In the genomic region with DNA sequence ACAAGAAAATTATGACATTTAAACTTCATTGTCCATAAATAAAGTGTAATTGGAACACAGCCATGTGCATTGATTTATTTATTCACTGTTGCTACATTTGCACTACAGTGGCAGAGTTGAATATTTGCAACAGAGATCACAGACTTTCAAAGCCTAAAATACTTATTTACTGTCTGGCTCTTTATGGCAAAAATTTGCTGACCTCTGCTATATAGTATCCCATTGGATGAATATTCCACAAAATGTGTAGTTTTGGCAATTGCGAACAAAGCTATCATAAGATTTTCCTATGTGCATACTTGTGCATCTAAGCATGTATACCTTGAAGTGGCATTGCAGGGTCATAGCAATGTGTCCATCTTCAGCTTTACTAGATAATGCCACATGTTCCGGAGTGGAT, we compare ENCODE assay signal across 29 cellular contexts. TPM values are rescaled to one million over a fixed set of nuclear protein-coding genes. Genes with fewer than 3 reads are reported as not detected.
A peak's percentile ranks its signal among the peaks of the same experiment; 100 is the strongest.
DNase-seq lines count a peak whose midpoint lies in the region; ATAC-seq, FAIRE-seq and TF ChIP-seq lines count a peak whose summit lies in the region.
"Had no signal": no experiment of that assay in that cellular context is flagged by ENCODE, and none has a peak within 500 bp of the region (broad histone marks: within the 10 kb centered on the region; RNA-seq: fewer than 3 reads in every experiment).

No MANE protein-coding gene starts in this region.

- TF ChIP-seq POLR2A in HepG2 (IDR thresholded peaks at IDR 0.05; ENCODE audit: insufficient read depth in 1 of 2, low read depth in 2 of 2, low read length in 2 of 2) (no peak), right lobe of liver (IDR thresholded peaks at IDR 0.05) (no peak), K562 (conservative IDR thresholded peaks at IDR 0.05) (no peak)

- H4K20me1 ChIP-seq in HepG2 (ENCODE audit: insufficient read depth, low read length), result no peaks in the 10 kb centered on the region
- H4K20me1 ChIP-seq in SK-N-SH (ENCODE audit: insufficient read depth), result peaks cover 88% of the 10 kb centered on the region
- no peaks in the 10 kb centered on the region for H4K20me1 ChIP-seq in K562 (replicated peaks; ENCODE audit: control insufficient read depth, insufficient read depth, low read length)
- H4K20me1 ChIP-seq: BLaER1 had no signal

- CTCF ChIA-PET in HepG2 (lab: Yijun Ruan, JAX; ENCODE audit: low intra/inter-chr PET ratio, low total read pairs), result no interaction called here
- CTCF ChIA-PET in SK-N-SH (lab: Yijun Ruan, JAX), result no interaction called here
- CTCF ChIA-PET in K562 (lab: Yijun Ruan, JAX; ENCODE audit: low intra/inter-chr PET ratio), result no interaction called here

- no peak overlapping the region for H3K4me3 Mint-ChIP-seq in nephron
- H3K4me3 Mint-ChIP-seq: CD14-positive monocyte; CD4-positive, alpha-beta memory T cell; CD4-positive, CD25-positive, alpha-beta regulatory T cell; CD8-positive, alpha-beta memory T cell had no signal

- H3K79me2 ChIP-seq in HepG2 (ENCODE audit: insufficient read depth, low read length), result no peaks in the 10 kb centered on the region
- H3K79me2 ChIP-seq in SK-N-SH (ENCODE audit: insufficient read depth), result peaks cover 100% of the 10 kb centered on the region
- H3K79me2 ChIP-seq in K562 (ENCODE audit: control insufficient read depth, insufficient read depth, low read length), result no peaks in the 10 kb centered on the region

- H3K9me3 ChIP-seq in HepG2 (ENCODE audit: low read length) (no peaks in the 10 kb centered on the region), right lobe of liver (no peaks in the 10 kb centered on the region), SK-N-SH (no peaks in the 10 kb centered on the region), K562 (replicated peaks; ENCODE audit: control insufficient read depth, insufficient read depth, low read depth, low read length) (no peaks in the 10 kb centered on the region)
- H3K9me3 ChIP-seq: BE2C, BLaER1 had no signal

- H3K27ac Mint-ChIP-seq in nephron, result peak overlapping the region; percentile 17 to 85 (median 24)
- H3K27ac Mint-ChIP-seq: CD14-positive monocyte; CD4-positive, alpha-beta memory T cell; CD4-positive, CD25-positive, alpha-beta regulatory T cell; CD8-positive, alpha-beta memory T cell had no signal

- H3K9me3 Mint-ChIP-seq in nephron, result no peaks in the 10 kb centered on the region

- no peaks in the 10 kb centered on the region for H3K4me1 ChIP-seq in HepG2 (ENCODE audit: insufficient read depth, low read length)
- no peaks in the 10 kb centered on the region for H3K4me1 ChIP-seq in right lobe of liver
- H3K4me1 ChIP-seq in SK-N-SH (ENCODE audit: control insufficient read depth in 1 of 2, insufficient read depth in 2 of 2, low read depth in 1 of 2, low read length in 1 of 2), result peaks cover 0 to 7% of the 10 kb centered on the region in 2 experiments; a peak in 1 of 4 replicates
- H3K4me1 ChIP-seq in K562 (replicated peaks in 1 of 2; ENCODE audit: control insufficient read depth in 2 of 2, insufficient read depth in 2 of 2, low read length in 2 of 2), result no peaks in the 10 kb centered on the region
- H3K4me1 ChIP-seq: BE2C, BLaER1 had no signal

- TF ChIP-seq RAD21 in HepG2 (CRISPR knock-in tag; IDR thresholded peaks at IDR 0.05) (no peak), SK-N-SH (IDR thresholded peaks at IDR 0.05; ENCODE audit: low read length) (no peak), K562 (CRISPR knock-in tag; conservative IDR thresholded peaks at IDR 0.05 in 1 of 2, IDR thresholded peaks at IDR 0.05 in 1 of 2) (no peak)

- TF ChIP-seq CTCF in HepG2 (CRISPR knock-in tag; IDR thresholded peaks at IDR 0.05), result no peak
- no peak for TF ChIP-seq CTCF in right lobe of liver (IDR thresholded peaks at IDR 0.05)
- no peak for TF ChIP-seq CTCF in SK-N-SH (IDR thresholded peaks at IDR 0.05)
- no peak for TF ChIP-seq CTCF in K562 (IDR thresholded peaks at IDR 0.05 in 2 of 3, conservative IDR thresholded peaks at IDR 0.05 in 1 of 3; ENCODE audit: insufficient read depth in 2 of 3, low read depth in 1 of 3, low read length in 3 of 3)
- no peak for TF ChIP-seq CTCF in nephron (IDR thresholded peaks at IDR 0.05; ENCODE audit: unreplicated experiment in 3 of 3)

- H3K9me1 ChIP-seq in K562 (ENCODE audit: control insufficient read depth, insufficient read depth, low read length), result no peaks in the 10 kb centered on the region

- H3K4me2 ChIP-seq in HepG2 (ENCODE audit: low read depth, low read length), result no peak overlapping the region
- peak overlapping the region; percentile 35; the same call in 1 of the 2 replicates for H3K4me2 ChIP-seq in SK-N-SH
- no peak overlapping the region for H3K4me2 ChIP-seq in K562 (ENCODE audit: insufficient read depth, low read length)
- H3K4me2 ChIP-seq: BLaER1 had no signal

- intact Hi-C loops in HepG2 (cut with micrococcal nuclease; ENCODE audit: unreplicated experiment) (no loop called here), right lobe of liver (cut with DNase I) (no loop called here), K562 (cut with micrococcal nuclease) (no loop called here)

- H3K27ac ChIP-seq in HepG2 (ENCODE audit: extremely low read length, insufficient read depth, low read length), result no peak overlapping the region
- no peak overlapping the region for H3K27ac ChIP-seq in right lobe of liver
- peak overlapping the region in 1 of 2 experiments; percentile 33; a peak in 1 of 4 replicates for H3K27ac ChIP-seq in SK-N-SH (ENCODE audit: low read depth in 2 of 2, low read length in 1 of 2)
- H3K27ac ChIP-seq in K562 (ENCODE audit: extremely low read depth, low read depth, low read length), result no peak overlapping the region
- H3K27ac ChIP-seq: 22Rv1, BLaER1 had no signal

- TF ChIP-seq EP300 in HepG2 (IDR thresholded peaks at IDR 0.05; ENCODE audit: low read depth in 2 of 2, low read length in 2 of 2) (no peak), HepG2 (CRISPR knock-in tag; IDR thresholded peaks at IDR 0.05; ENCODE audit: borderline replicate concordance) (no peak), SK-N-SH (IDR thresholded peaks at IDR 0.05; ENCODE audit: borderline replicate concordance in 1 of 2, low read depth in 1 of 2, low read length in 1 of 2) (no peak), K562 (IDR thresholded peaks at IDR 0.05; ENCODE audit: low read length) (no peak)

- no peaks in the 10 kb centered on the region for H3K9me2 ChIP-seq in SK-N-SH

- no peak overlapping the region for H3K9ac ChIP-seq in HepG2 (ENCODE audit: insufficient read depth, low read depth, low read length)
- H3K9ac ChIP-seq in SK-N-SH, result no peak overlapping the region
- no peak overlapping the region for H3K9ac ChIP-seq in K562 (ENCODE audit: insufficient read depth in 1 of 2, low read depth in 2 of 2, low read length in 2 of 2)
- H3K9ac ChIP-seq: BLaER1 had no signal

- ATAC-seq in HepG2, result no peak
- ATAC-seq in right lobe of liver, result no peak
- no peak for ATAC-seq in K562
- no peak for ATAC-seq in GM18870 (IDR thresholded peaks at IDR 0.05; ENCODE audit: unreplicated experiment)
- no peak for ATAC-seq in HG03432 (IDR thresholded peaks at IDR 0.05; ENCODE audit: unreplicated experiment)
- ATAC-seq: GM12878 had no signal

- H3K27me3 ChIP-seq in HepG2 (ENCODE audit: control insufficient read depth in 1 of 2, insufficient read depth in 2 of 2, low read length in 2 of 2), result no peaks in the 10 kb centered on the region
- H3K27me3 ChIP-seq in right lobe of liver, result no peaks in the 10 kb centered on the region
- no peaks in the 10 kb centered on the region for H3K27me3 ChIP-seq in SK-N-SH (ENCODE audit: insufficient read depth)
- no peaks in the 10 kb centered on the region for H3K27me3 ChIP-seq in K562 (ENCODE audit: control insufficient read depth in 2 of 2, insufficient read depth in 2 of 2, low read length in 2 of 2)
- H3K27me3 ChIP-seq: BE2C, BLaER1 had no signal

- no peaks in the 10 kb centered on the region for H3K27me3 Mint-ChIP-seq in nephron (ENCODE audit: low read depth)
- H3K27me3 Mint-ChIP-seq: CD4-positive, CD25-positive, alpha-beta regulatory T cell; CD8-positive, alpha-beta memory T cell had no signal

- BruUV-seq in HepG2 (replicated peaks; lab: Mats Ljungman, UMichigan) (no TSS peak), K562 (replicated peaks; lab: Mats Ljungman, UMichigan) (no TSS peak)

- in situ Hi-C loops in HepG2 (cut with HindIII; ENCODE audit: extremely low pct_ligation_motif_present, low pct_unique_long_range_greater_than_20kb) (no loop called here), K562 (cut with MboI) (no loop called here)

- peaks cover 53% of the 10 kb centered on the region for H3F3A ChIP-seq in SK-N-SH (replicated peaks; ENCODE audit: insufficient read depth)

- DNase-seq in HepG2 (ENCODE audit: low spot score) (no peak), right lobe of liver (no peak), SK-N-SH (no peak), K562 (ENCODE audit: extremely low read depth in 1 of 4, low spot score in 3 of 4) (no peak)
- no peak for DNase-seq in activated CD4-positive, alpha-beta T cell treated with anti-CD3 and anti-CD28 coated beads, Interleukin-2, amount 50 U/mL, for 4 hours
- DNase-seq: ACHN; BE2C; C1 segment of cervical spinal cord; CD4-positive, alpha-beta memory T cell; CD4-positive, CD25-positive, alpha-beta regulatory T cell; CD8-positive, alpha-beta memory T cell; COR-L47; DMS 273 treated with DMSO at 0.1 percent for 48 hours; DMS153; DMS53; DMS79; DND-41; EL; GDM1 had no signal

- H3K4me1 Mint-ChIP-seq in nephron, result peaks cover 8% of the 10 kb centered on the region
- H3K4me1 Mint-ChIP-seq: CD14-positive monocyte; CD4-positive, alpha-beta memory T cell; CD4-positive, CD25-positive, alpha-beta regulatory T cell; CD8-positive, alpha-beta memory T cell had no signal

- H3K36me3 Mint-ChIP-seq in nephron (ENCODE audit: low read depth), result no peaks in the 10 kb centered on the region
- H3K36me3 Mint-ChIP-seq: CD14-positive monocyte; CD4-positive, alpha-beta memory T cell; CD4-positive, CD25-positive, alpha-beta regulatory T cell; CD8-positive, alpha-beta memory T cell had no signal

- no peaks in the 10 kb centered on the region for H3K36me3 ChIP-seq in HepG2 (replicated peaks in 1 of 2; ENCODE audit: control insufficient read depth in 1 of 2, insufficient read depth in 2 of 2, low read length in 2 of 2)
- no peaks in the 10 kb centered on the region for H3K36me3 ChIP-seq in right lobe of liver
- peaks cover 5 to 78% of the 10 kb centered on the region in 2 experiments for H3K36me3 ChIP-seq in SK-N-SH (replicated peaks in 1 of 2; ENCODE audit: control insufficient read depth in 1 of 2, insufficient read depth in 2 of 2, low read length in 1 of 2)
- no peaks in the 10 kb centered on the region for H3K36me3 ChIP-seq in K562 (ENCODE audit: control insufficient read depth, insufficient read depth, low read length)
- H3K36me3 ChIP-seq: BE2C, BLaER1 had no signal

- no peak for FAIRE-seq in HepG2 (lab: Jason Lieb, UNC)
- FAIRE-seq in K562 (lab: Jason Lieb, UNC), result no peak
- FAIRE-seq: GM12878, GM12892 had no signal

- H3K4me3 ChIP-seq in HepG2 (replicated peaks in 1 of 3; ENCODE audit: insufficient read depth in 1 of 3, low read depth in 2 of 3, low read length in 3 of 3), result no peak overlapping the region
- no peak overlapping the region for H3K4me3 ChIP-seq in right lobe of liver
- peak overlapping the region in 1 of 2 experiments; percentile 19; a peak in 1 of 4 replicates for H3K4me3 ChIP-seq in SK-N-SH (ENCODE audit: low read depth in 2 of 2, low read length in 1 of 2)
- H3K4me3 ChIP-seq in K562, result no peak overlapping the region
- H3K4me3 ChIP-seq: BLaER1, GM12878 had no signal

- H2AFZ ChIP-seq in HepG2 (ENCODE audit: low read length), result no peak overlapping the region
- no peak overlapping the region for H2AFZ ChIP-seq in SK-N-SH (ENCODE audit: low read depth)
- H2AFZ ChIP-seq in K562 (ENCODE audit: low read depth, low read length), result no peak overlapping the region

- POLR2A ChIA-PET in HepG2 (lab: Yijun Ruan, JAX) (no interaction called here), SK-N-SH (lab: Yijun Ruan, JAX) (no interaction called here), K562 (lab: Yijun Ruan, JAX) (no interaction called here)

- WGBS in HepG2 (ENCODE audit: low lambda C conversion rate), result 9% methylated on average over 2 of the region's 2 CpGs
- 78% methylated on average over 1 of the region's 2 CpGs for WGBS in right lobe of liver (ENCODE audit: insufficient coverage, low coverage, low lambda C conversion rate, missing lambda C conversion rate)
- WGBS in SK-N-SH (ENCODE audit: low lambda C conversion rate), result 82% methylated on average over 2 of the region's 2 CpGs
- WGBS in K562 (ENCODE audit: insufficient coverage, low coverage, missing lambda C conversion rate), result 3% methylated on average over 2 of the region's 2 CpGs

RNA-seq across cellular contexts. Expression of a gene that starts 32.1 kb away (rescaled TPM):
- total RNA-seq in HepG2 (2016; rRNA removed; fragmentation: Illumina TruSeq; extraction: Trizol), result not detected in 2 replicates
- total RNA-seq in HepG2 (2016; cell fraction: cytosol; rRNA removed; fragmentation: Illumina TruSeq; extraction: Trizol; ENCODE audit: low read depth), result not detected in 2 replicates
- total RNA-seq in HepG2 (2016; cell fraction: insoluble cytoplasmic fraction; rRNA removed; fragmentation: Illumina TruSeq; extraction: Trizol), result not detected in 2 replicates
- not detected in 2 replicates for total RNA-seq in HepG2 (2016; cell fraction: membrane; rRNA removed; fragmentation: Illumina TruSeq; extraction: Trizol)
- not detected in 2 replicates for total RNA-seq in HepG2 (2016; cell fraction: nucleus; rRNA removed; fragmentation: Illumina TruSeq; extraction: Trizol)
- not detected in 2 replicates for polyA plus RNA-seq in HepG2 (2011; rRNA removed)
- not detected in 2 replicates for polyA plus RNA-seq in HepG2 (2011; cell fraction: cytosol; rRNA removed)
- polyA plus RNA-seq in HepG2 (2011; cell fraction: nucleus; rRNA removed), result not detected in 2 replicates
- not detected in 2 replicates for polyA plus RNA-seq in HepG2 (2012)
- polyA plus RNA-seq in HepG2 (2016; cell fraction: cytosol; fragmentation: Illumina TruSeq; extraction: Trizol; ENCODE audit: low read depth), result not detected in 2 replicates
- polyA plus RNA-seq in HepG2 (2016; cell fraction: insoluble cytoplasmic fraction; fragmentation: Illumina TruSeq; extraction: Trizol; ENCODE audit: low read depth), result not detected in 2 replicates
- polyA plus RNA-seq in HepG2 (2016; cell fraction: membrane; fragmentation: Illumina TruSeq; extraction: Trizol; ENCODE audit: low read depth), result not detected in 2 replicates
- not detected in 2 replicates for polyA plus RNA-seq in HepG2 (2016; cell fraction: nucleus; fragmentation: Illumina TruSeq; extraction: Trizol; ENCODE audit: insufficient read depth, low read depth)
- 0.12 TPM in 1 of 2 replicates, not detected in the other for polyA minus RNA-seq in HepG2 (2011; rRNA and poly(A)+ RNA removed; ENCODE audit: low replicate concordance)
- not detected in 2 replicates for polyA minus RNA-seq in HepG2 (2011; cell fraction: cytosol; rRNA and poly(A)+ RNA removed)
- not detected in 2 replicates for polyA minus RNA-seq in HepG2 (2011; cell fraction: nucleus; rRNA and poly(A)+ RNA removed)
- under 1 TPM in 5 of 6 experiments, not detected in 1; 0.07 to 0.31 (median 0.14) TPM for total RNA-seq in right lobe of liver
- 48.7 and 49.9 TPM in 2 replicates for polyA plus RNA-seq in SK-N-SH (2012; rRNA removed)
- 36.6 and 44.8 TPM in 2 replicates for polyA plus RNA-seq in SK-N-SH (2012; cell fraction: cytosol; rRNA removed)
- 23.7 and 33.6 TPM in 2 replicates for polyA plus RNA-seq in SK-N-SH (2012; cell fraction: nucleus; rRNA removed)
- total RNA-seq in K562 (2011; cell fraction: chromatin; rRNA removed; ENCODE audit: low replicate concordance), result not detected in 2 replicates
- total RNA-seq in K562 (2011; cell fraction: nucleolus; rRNA removed), result not detected in 2 replicates
- total RNA-seq in K562 (2011; cell fraction: nucleoplasm; rRNA removed), result 0.22 TPM in 1 of 2 replicates, not detected in the other
- 0.04 and 0.14 TPM in 2 replicates for total RNA-seq in K562 (2014; rRNA removed)
- total RNA-seq in K562 (2014; rRNA removed; fragmentation: Illumina TruSeq; extraction: Trizol), result not detected in 2 replicates
- total RNA-seq in K562 (2015; rRNA removed; fragmentation: Illumina TruSeq; extraction: Trizol), result 0.07 TPM in 1 of 2 replicates, not detected in the other
- total RNA-seq in K562 (2021), result 0.09 and 0.13 TPM in 2 replicates
- not detected in 2 replicates for polyA plus RNA-seq in K562 (2011; rRNA removed)
- polyA plus RNA-seq in K562 (2011; cell fraction: cytosol; rRNA removed), result not detected in 2 replicates
- not detected in 2 replicates for polyA plus RNA-seq in K562 (2011; cell fraction: nucleus; rRNA removed)
- 0.03 and 0.15 TPM in 2 replicates for polyA plus RNA-seq in K562 (2012)
- not detected in 2 replicates for polyA plus RNA-seq in K562 (2014; fragmentation: Illumina TruSeq; extraction: Trizol)
- not detected for polyA plus RNA-seq in K562 (2014; fragmentation: Nextera tagmentation; extraction: Ambion mirVana)
- 0.03 TPM in 1 of 2 replicates, not detected in the other for polyA plus RNA-seq in K562 (2014; rRNA removed)
- polyA minus RNA-seq in K562 (2011; rRNA and poly(A)+ RNA removed), result not detected in 2 replicates
- not detected in 2 replicates for polyA minus RNA-seq in K562 (2011; cell fraction: cytosol; rRNA and poly(A)+ RNA removed)
- not detected in 2 replicates for polyA minus RNA-seq in K562 (2011; cell fraction: nucleus; rRNA and poly(A)+ RNA removed)
- total RNA-seq: CD4-positive, alpha-beta memory T cell; CD4-positive, CD25-positive, alpha-beta regulatory T cell; CD8-positive, alpha-beta memory T cell; G401; GM12878 had no signal
- polyA plus RNA-seq: AG04450; CD14-positive monocyte; CD4-positive, alpha-beta memory T cell; CD4-positive, CD25-positive, alpha-beta regulatory T cell; CD8-positive, alpha-beta memory T cell had no signal
